Comparison of ENCODE assay signal across 8 cellular contexts in genomic region chr7:135509839-135510602, GRCh38. TPM values are rescaled to one million over a fixed set of nuclear protein-coding genes. Genes with fewer than 3 reads are reported as not detected.
A peak's percentile ranks its signal among the peaks of the same experiment; 100 is the strongest.
DNase-seq lines count a peak whose midpoint lies in the region; ATAC-seq, FAIRE-seq and TF ChIP-seq lines count a peak whose summit lies in the region.

TSS of gene CNOT4 (minus strand) at chr7:135510102. CDS start at chr7:135438331, 71,771 bp downstream.

- no peak within 1 kb of the TSS for H3K27ac Mint-ChIP-seq in CD4-positive, alpha-beta T cell

- H2AFZ ChIP-seq in HepG2 (ENCODE audit: low read length), result peak within 1 kb of the TSS; percentile 94

- H3K79me2 ChIP-seq in HepG2 (ENCODE audit: insufficient read depth, low read length), result peaks cover 47% of the 10 kb centered on the region

- BruUV-seq in HepG2 (replicated peaks; lab: Mats Ljungman, UMichigan), result no TSS peak

- H3K4me3 ChIP-seq in HepG2 (replicated peaks in 1 of 3; ENCODE audit: insufficient read depth in 1 of 3, low read depth in 2 of 3, low read length in 3 of 3), result peak within 1 kb of the TSS; percentile 82 to 92 (median 84)

- peaks cover 8% of the 10 kb centered on the region for H4K20me1 ChIP-seq in HepG2 (ENCODE audit: insufficient read depth, low read length)

- in situ Hi-C loops in HepG2 (cut with HindIII; ENCODE audit: extremely low pct_ligation_motif_present, low pct_unique_long_range_greater_than_20kb), result loop anchor here (5.0 kb wide), 1 partner anchor 47 kb away; the partner anchor contains the start of gene NUP205

- H3K4me1 Mint-ChIP-seq in CD4-positive, alpha-beta T cell (ENCODE audit: low read depth), result peaks cover 14% of the 10 kb centered on the region

- TF ChIP-seq CTCF in CD4-positive, alpha-beta T cell (IDR thresholded peaks at IDR 0.05), result no peak
- no peak for TF ChIP-seq CTCF in HepG2 (CRISPR knock-in tag; IDR thresholded peaks at IDR 0.05)

- no peaks in the 10 kb centered on the region for H3K9me3 ChIP-seq in CD4-positive, alpha-beta T cell (ENCODE audit: control insufficient read depth, low read length)
- no peaks in the 10 kb centered on the region for H3K9me3 ChIP-seq in HepG2 (ENCODE audit: low read length)

- no peaks in the 10 kb centered on the region for H3K27me3 ChIP-seq in CD4-positive, alpha-beta T cell (ENCODE audit: control insufficient read depth, insufficient read depth, low read length)
- no peaks in the 10 kb centered on the region; a peak in 1 of 5 replicates for H3K27me3 ChIP-seq in HepG2 (ENCODE audit: control insufficient read depth in 1 of 2, insufficient read depth in 2 of 2, low read length in 2 of 2)

- TF ChIP-seq RAD21 in HepG2 (CRISPR knock-in tag; IDR thresholded peaks at IDR 0.05), result no peak

- FAIRE-seq in HepG2 (lab: Jason Lieb, UNC), result peak; percentile 80

- no peaks in the 10 kb centered on the region for H3K27me3 Mint-ChIP-seq in CD4-positive, alpha-beta T cell

- intact Hi-C loops in CD4-positive, alpha-beta T cell (cut with DNase I, micrococcal nuclease), result loop anchor here (1.0 to 5.0 kb wide), 11 partner anchors 47 to 868 kb away; partner anchors contain the start of genes MTPN (in 2 of the 2), STMP1 (in 2 of the 2), NUP205 (in 1 of the 2) and WDR91 (in 1 of the 2)
- intact Hi-C loops in HepG2 (cut with micrococcal nuclease; ENCODE audit: unreplicated experiment), result loop anchor here (2.0 to 10.0 kb wide), 3 partner anchors 95 to 1525 kb away; no protein-coding TSS in a partner anchor

- H3K4me3 Mint-ChIP-seq in CD4-positive, alpha-beta T cell, result no peak within 1 kb of the TSS

- peak within 1 kb of the TSS; percentile 93 for H3K9ac ChIP-seq in HepG2 (ENCODE audit: insufficient read depth, low read depth, low read length)

- POLR2A ChIA-PET in CD4-positive, alpha-beta T cell (lab: Charles Lee), result interaction anchor here (1.0 to 1.4 kb wide), 5 partner anchors 10 to 362 kb away, joined by 3 to 5 read pairs (median 3); partner anchors contain the start of genes NUP205 and TMEM140
- POLR2A ChIA-PET in HepG2 (lab: Yijun Ruan, JAX), result interaction anchor here (0.8 kb wide), 1 partner anchor 48 kb away, joined by 3 read pairs; the partner anchor contains the start of gene NUP205

- H3K36me3 ChIP-seq in HepG2 (replicated peaks in 1 of 2; ENCODE audit: control insufficient read depth in 1 of 2, insufficient read depth in 2 of 2, low read length in 2 of 2), result 0 out of 5 replicates have a peak, but pooled peaks cover 0 to 2% of the 10 kb centered on the region in 2 experiments

- peaks cover 31% of the 10 kb centered on the region for H3K4me1 ChIP-seq in HepG2 (ENCODE audit: insufficient read depth, low read length)

- peak; percentile 94 for ATAC-seq in CD4-positive, alpha-beta T cell (ENCODE audit: poor library complexity)
- ATAC-seq in GM19452 (IDR thresholded peaks at IDR 0.05; ENCODE audit: unreplicated experiment) (peak; percentile 96), HG03571 (IDR thresholded peaks at IDR 0.05; ENCODE audit: unreplicated experiment) (peak; percentile 96), HepG2 (peak; percentile 96)

- TF ChIP-seq EP300 in HepG2 (IDR thresholded peaks at IDR 0.05; ENCODE audit: low read depth in 2 of 2, low read length in 2 of 2) (0 out of 4 replicates have a peak, but pooled peaks of 1 of the 2 experiments have one; percentile 9), HepG2 (CRISPR knock-in tag; IDR thresholded peaks at IDR 0.05; ENCODE audit: borderline replicate concordance) (0 out of 2 replicates have a peak, but pooled peaks have one; percentile 27)

- DNase-seq in CD4-positive, alpha-beta T cell, result peak; percentile 94 to 98 (median 96)
- DNase-seq in NCI-H748 treated with DMSO at 0.1 percent for 48 hours (lab: John Stamatoyannopoulos, UW) (peak; percentile 93), dermis blood vessel endothelial cell (peak; percentile 98), HepG2 (ENCODE audit: low spot score) (peak; percentile 92)
- DNase-seq in activated CD4-positive, alpha-beta T cell treated with anti-CD3 and anti-CD28 coated beads, Interleukin-2, amount 50 U/mL, for 24 hours (ENCODE audit: low read depth in 1 of 2, low spot score in 1 of 2), result peak; percentile 94 to 96
- peak; percentile 93 to 96 for DNase-seq in stimulated activated CD4-positive, alpha-beta T cell treated with anti-CD3 and anti-CD28 coated beads, Interleukin-2, amount 100 ng/mL, for 48 hours

- peak within 1 kb of the TSS; percentile 96 for H3K4me2 ChIP-seq in HepG2 (ENCODE audit: low read depth, low read length)

- no peaks in the 10 kb centered on the region for H3K36me3 Mint-ChIP-seq in CD4-positive, alpha-beta T cell (ENCODE audit: low read depth)

- TF ChIP-seq POLR2A in HepG2 (IDR thresholded peaks at IDR 0.05; ENCODE audit: insufficient read depth in 1 of 2, low read depth in 2 of 2, low read length in 2 of 2), result peak; percentile 78 to 89

- H3K9me3 Mint-ChIP-seq in CD4-positive, alpha-beta T cell, result no peaks in the 10 kb centered on the region

- WGBS in HepG2 (ENCODE audit: low lambda C conversion rate), result 3% methylated on average over 29 of the region's 56 CpGs

- CTCF ChIA-PET in CD4-positive, alpha-beta T cell (lab: Charles Lee), result no interaction called here
- CTCF ChIA-PET in HepG2 (lab: Yijun Ruan, JAX; ENCODE audit: low intra/inter-chr PET ratio, low total read pairs), result no interaction called here

- peak within 1 kb of the TSS; percentile 90 for H3K27ac ChIP-seq in CD4-positive, alpha-beta T cell (ENCODE audit: low read depth, low read length)
- H3K27ac ChIP-seq in HepG2 (ENCODE audit: extremely low read length, insufficient read depth, low read length), result peak within 1 kb of the TSS; percentile 92

TF ChIP-seq in HepG2, 621 proteins besides CTCF, POLR2A, EP300 and RAD21 (continues in another document):
- TF ChIP-seq ZNF674 (CRISPR knock-in tag; IDR thresholded peaks at IDR 0.05; ENCODE audit: low read depth) (no peak), ZBTB8A (CRISPR knock-in tag; IDR thresholded peaks at IDR 0.05; ENCODE audit: borderline replicate concordance, low read depth) (no peak), ZNF713 (CRISPR knock-in tag; IDR thresholded peaks at IDR 0.05) (0 out of 2 replicates have a peak, but pooled peaks have one; percentile 37), IRX3 (CRISPR knock-in tag; IDR thresholded peaks at IDR 0.05; ENCODE audit: borderline replicate concordance, low read depth) (no peak), HNRNPH1 (optimal IDR thresholded peaks at IDR 0.05; ENCODE audit: low read depth, low read length) (no peak), ZSCAN9 (CRISPR knock-in tag; IDR thresholded peaks at IDR 0.05; ENCODE audit: borderline replicate concordance) (peak; percentile 52; the same call in 1 of the 2 replicates), ZNF589 (CRISPR knock-in tag; conservative IDR thresholded peaks at IDR 0.05) (no peak), AGO1 (IDR thresholded peaks at IDR 0.05; ENCODE audit: low read depth, low read length, poor library complexity, severe bottlenecking) (no peak)
- TF ChIP-seq, protein P1, sequence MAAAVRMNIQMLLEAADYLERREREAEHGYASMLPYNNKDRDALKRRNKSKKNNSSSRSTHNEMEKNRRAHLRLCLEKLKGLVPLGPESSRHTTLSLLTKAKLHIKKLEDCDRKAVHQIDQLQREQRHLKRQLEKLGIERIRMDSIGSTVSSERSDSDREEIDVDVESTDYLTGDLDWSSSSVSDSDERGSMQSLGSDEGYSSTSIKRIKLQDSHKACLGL (CRISPR knock-in tag; IDR thresholded peaks at IDR 0.05), result no peak; the same call in 1 of the 2 replicates

RNA-seq across cellular contexts. Expression of gene CNOT4, which starts in this region (rescaled TPM):
- total RNA-seq in CD4-positive, alpha-beta T cell, result 10 to 100 TPM; 24.0 to 29.8 TPM
- total RNA-seq in dermis blood vessel endothelial cell (4.8 and 6.7 TPM in 2 replicates), HepG2 (2016; rRNA removed; fragmentation: Illumina TruSeq; extraction: Trizol) (7.4 and 11.5 TPM in 2 replicates)
- total RNA-seq in HepG2 (2016; cell fraction: cytosol; rRNA removed; fragmentation: Illumina TruSeq; extraction: Trizol; ENCODE audit: low read depth), result 2.7 and 3.3 TPM in 2 replicates
- 6.5 and 9.3 TPM in 2 replicates for total RNA-seq in HepG2 (2016; cell fraction: insoluble cytoplasmic fraction; rRNA removed; fragmentation: Illumina TruSeq; extraction: Trizol)
- total RNA-seq in HepG2 (2016; cell fraction: membrane; rRNA removed; fragmentation: Illumina TruSeq; extraction: Trizol), result 6.5 and 6.8 TPM in 2 replicates
- total RNA-seq in HepG2 (2016; cell fraction: nucleus; rRNA removed; fragmentation: Illumina TruSeq; extraction: Trizol), result 15.9 and 18.5 TPM in 2 replicates
- 7.6 and 8.4 TPM in 2 replicates for polyA plus RNA-seq in HepG2 (2011; rRNA removed)
- 4.1 and 5.8 TPM in 2 replicates for polyA plus RNA-seq in HepG2 (2011; cell fraction: cytosol; rRNA removed)
- 6.9 and 7.2 TPM in 2 replicates for polyA plus RNA-seq in HepG2 (2011; cell fraction: nucleus; rRNA removed)
- 6.3 and 7.7 TPM in 2 replicates for polyA plus RNA-seq in HepG2 (2012)
- polyA plus RNA-seq in HepG2 (2016; cell fraction: cytosol; fragmentation: Illumina TruSeq; extraction: Trizol; ENCODE audit: low read depth), result 1.2 and 1.4 TPM in 2 replicates
- polyA plus RNA-seq in HepG2 (2016; cell fraction: insoluble cytoplasmic fraction; fragmentation: Illumina TruSeq; extraction: Trizol; ENCODE audit: low read depth), result 9.6 and 10.8 TPM in 2 replicates
- 2.7 and 3.8 TPM in 2 replicates for polyA plus RNA-seq in HepG2 (2016; cell fraction: membrane; fragmentation: Illumina TruSeq; extraction: Trizol; ENCODE audit: low read depth)
- 9.5 and 10.3 TPM in 2 replicates for polyA plus RNA-seq in HepG2 (2016; cell fraction: nucleus; fragmentation: Illumina TruSeq; extraction: Trizol; ENCODE audit: insufficient read depth, low read depth)
- polyA minus RNA-seq in HepG2 (2011; rRNA and poly(A)+ RNA removed; ENCODE audit: low replicate concordance), result 16.7 and 23.5 TPM in 2 replicates
- polyA minus RNA-seq in HepG2 (2011; cell fraction: cytosol; rRNA and poly(A)+ RNA removed), result 7.1 and 8.0 TPM in 2 replicates
- 43.4 and 52.3 TPM in 2 replicates for polyA minus RNA-seq in HepG2 (2011; cell fraction: nucleus; rRNA and poly(A)+ RNA removed)

Comparison
In these comparisons a context has a peak if more than half of its experiments do, and no peak if none do; other contexts are left out.
1. Peak in every context shown above with its lines: DNase-seq, ATAC-seq, H3K4me3 ChIP-seq and H3K27ac ChIP-seq.